Comparison of ENCODE assay signal across 8 cellular contexts in genomic region chr11:75022759-75023396, GRCh38. TPM values are rescaled to one million over a fixed set of nuclear protein-coding genes. Genes with fewer than 3 reads are reported as not detected.
A peak's percentile ranks its signal among the peaks of the same experiment; 100 is the strongest.
DNase-seq lines count a peak whose midpoint lies in the region; ATAC-seq, FAIRE-seq and TF ChIP-seq lines count a peak whose summit lies in the region.

No MANE protein-coding gene starts in this region.

- H3K9me3 Mint-ChIP-seq in CD8-positive, alpha-beta T cell, result peaks cover 4% of the 10 kb centered on the region

- DNase-seq in CD8-positive, alpha-beta T cell, result peak; percentile 55 to 82 (median 69)
- DNase-seq in SHP77 treated with DMSO at 0.1 percent for 48 hours (lab: John Stamatoyannopoulos, UW) (peak; percentile 49), frontal cortex (ENCODE audit: low spot score in 2 of 2) (peak; percentile 38 to 77), osteoblast (ENCODE audit: insufficient read length, low spot score, missing footprints) (peak; percentile 90), testis (peak; percentile 94)
- DNase-seq in activated effector memory CD4-positive, alpha-beta T cell treated with Interleukin-2 at 50 U/mL for 16 hours, result peak; percentile 61

- H3K36me3 ChIP-seq in CD8-positive, alpha-beta T cell (ENCODE audit: insufficient read depth, low read length), result no peaks in the 10 kb centered on the region
- H3K36me3 ChIP-seq in Loucy (ENCODE audit: insufficient read depth, low read length) (no peaks in the 10 kb centered on the region), osteoblast (ENCODE audit: insufficient read depth, low read length) (no peaks in the 10 kb centered on the region), testis (ENCODE audit: low read depth, missing control alignments) (no peaks in the 10 kb centered on the region)

- H3K4me2 ChIP-seq in Loucy (ENCODE audit: low read depth, low read length, poor library complexity, severe bottlenecking), result no peak overlapping the region
- H3K4me2 ChIP-seq in osteoblast (ENCODE audit: insufficient read depth, low read length), result no peak overlapping the region

- POLR2A ChIA-PET in CD8-positive, alpha-beta T cell (lab: Charles Lee), result interaction anchor here (0.5 to 1.0 kb wide), 2 partner anchors 109 to 226 kb away, joined by 3 to 4 read pairs; no protein-coding TSS in a partner anchor

- no peaks in the 10 kb centered on the region for H3K79me2 ChIP-seq in Loucy (ENCODE audit: insufficient read depth, low read length)
- no peaks in the 10 kb centered on the region for H3K79me2 ChIP-seq in osteoblast (ENCODE audit: insufficient read depth, low read length)

- H3K9ac ChIP-seq in Loucy (ENCODE audit: low read depth, low read length, poor library complexity, severe bottlenecking), result no peak overlapping the region

- ATAC-seq in CD8-positive, alpha-beta T cell, result peak; percentile 87
- peak; percentile 71 for ATAC-seq in GM21390 (IDR thresholded peaks at IDR 0.05; ENCODE audit: unreplicated experiment)

- intact Hi-C loops in CD8-positive, alpha-beta T cell (cut with DNase I, micrococcal nuclease), result loop anchor here (1.0 to 2.0 kb wide), 5 partner anchors 94 to 248 kb away; no protein-coding TSS in a partner anchor
- intact Hi-C loops in testis (cut with DNase I; ENCODE audit: low total_unique reads), result loop anchor here (10.0 kb wide), 1 partner anchor 222 kb away; the partner anchor contains the start of gene TPBGL

- H4K20me1 ChIP-seq in Loucy (ENCODE audit: insufficient read depth, low read length, poor library complexity, severe bottlenecking), result no peaks in the 10 kb centered on the region
- no peaks in the 10 kb centered on the region for H4K20me1 ChIP-seq in osteoblast (ENCODE audit: insufficient read depth, low read length)

- no peak for FAIRE-seq in frontal cortex (lab: Jason Lieb, UNC)

- no peaks in the 10 kb centered on the region for H3F3A ChIP-seq in Loucy (ENCODE audit: low read depth)

- H3K36me3 Mint-ChIP-seq in CD8-positive, alpha-beta T cell, result peaks cover 8% of the 10 kb centered on the region

- H3K4me3 ChIP-seq in CD8-positive, alpha-beta T cell (ENCODE audit: low read depth, low read length), result no peak overlapping the region
- no peak overlapping the region for H3K4me3 ChIP-seq in Loucy (ENCODE audit: low read length, poor library complexity, severe bottlenecking)
- H3K4me3 ChIP-seq in osteoblast (ENCODE audit: insufficient read depth, low read length), result no peak overlapping the region
- no peak overlapping the region for H3K4me3 ChIP-seq in testis

- no peaks in the 10 kb centered on the region for H3K9me3 ChIP-seq in CD8-positive, alpha-beta T cell (ENCODE audit: low read length)
- H3K9me3 ChIP-seq in Loucy (ENCODE audit: insufficient read depth, low read depth, low read length) (no peaks in the 10 kb centered on the region), osteoblast (ENCODE audit: low read depth, low read length) (no peaks in the 10 kb centered on the region), testis (no peaks in the 10 kb centered on the region)

- no peak overlapping the region for H3K27ac ChIP-seq in CD8-positive, alpha-beta T cell (ENCODE audit: low read depth, low read length)
- H3K27ac ChIP-seq in osteoblast (ENCODE audit: low read depth, low read length) (no peak overlapping the region), testis (no peak overlapping the region)

- no peaks in the 10 kb centered on the region for H3K4me1 Mint-ChIP-seq in CD8-positive, alpha-beta T cell (ENCODE audit: low read depth)

- 51 to 55% methylated on average over 4 to 5 of the region's 5 CpGs for WGBS in testis, 2 donors

- no peak overlapping the region for H3K27ac Mint-ChIP-seq in CD8-positive, alpha-beta T cell

- no peak overlapping the region for H3K4me3 Mint-ChIP-seq in CD8-positive, alpha-beta T cell

- H2AFZ ChIP-seq in Loucy (ENCODE audit: low read length), result no peak overlapping the region
- H2AFZ ChIP-seq in osteoblast (ENCODE audit: low read length), result no peak overlapping the region

- no peak for TF ChIP-seq POLR2A in testis (IDR thresholded peaks at IDR 0.05)

- no peaks in the 10 kb centered on the region for H3K27me3 Mint-ChIP-seq in CD8-positive, alpha-beta T cell (ENCODE audit: low read depth)

- H3K4me1 ChIP-seq in CD8-positive, alpha-beta T cell (ENCODE audit: insufficient read depth, low read length), result no peaks in the 10 kb centered on the region
- H3K4me1 ChIP-seq in Loucy (ENCODE audit: insufficient read depth, low read length, poor library complexity, severe bottlenecking) (no peaks in the 10 kb centered on the region), osteoblast (ENCODE audit: insufficient read depth, low read length) (peaks cover 3% of the 10 kb centered on the region), testis (peaks cover 7% of the 10 kb centered on the region)

- TF ChIP-seq CTCF in CD8-positive, alpha-beta T cell (IDR thresholded peaks at IDR 0.05), result peak; percentile 95
- TF ChIP-seq CTCF in Loucy (conservative IDR thresholded peaks at IDR 0.05; ENCODE audit: low read length) (peak; percentile 94), osteoblast (IDR thresholded peaks at IDR 0.05; ENCODE audit: extremely low read depth, low read depth, low read length) (peak; percentile 98), testis (IDR thresholded peaks at IDR 0.05) (peak; percentile 95 to 96 (median 95))

- CTCF ChIA-PET in CD8-positive, alpha-beta T cell (lab: Charles Lee), result interaction anchor here (0.7 to 5.7 kb wide), 31 partner anchors 9 to 250 kb away, joined by 3 to 76 read pairs (median 4); no protein-coding TSS in a partner anchor

- H3K27me3 ChIP-seq in CD8-positive, alpha-beta T cell (ENCODE audit: insufficient read depth, low read length), result no peaks in the 10 kb centered on the region
- H3K27me3 ChIP-seq in Loucy (ENCODE audit: insufficient read depth, low read length, poor library complexity, severe bottlenecking) (no peaks in the 10 kb centered on the region), osteoblast (ENCODE audit: insufficient read depth, low read length) (no peaks in the 10 kb centered on the region), testis (no peaks in the 10 kb centered on the region)

- no peaks in the 10 kb centered on the region for H3K9me2 ChIP-seq in Loucy (replicated peaks; ENCODE audit: low read depth, low read length)

RNA-seq across cellular contexts. Expression of gene NEU3, which starts 34.1 kb away (rescaled TPM):
- total RNA-seq in CD8-positive, alpha-beta T cell, result 10 to 100 TPM in 1 of 2 experiments, 1 to 10 TPM in 1; 9.6 to 10.7 TPM
- total RNA-seq in frontal cortex (15.1 TPM), osteoblast (6.9 and 8.3 TPM in 2 replicates), testis (10 to 100 TPM; 25.8 to 41.5 TPM)
- polyA plus RNA-seq in testis (ENCODE audit: insufficient read depth, low read depth, low replicate concordance), result 29.3 TPM
